In the genomic region with DNA sequence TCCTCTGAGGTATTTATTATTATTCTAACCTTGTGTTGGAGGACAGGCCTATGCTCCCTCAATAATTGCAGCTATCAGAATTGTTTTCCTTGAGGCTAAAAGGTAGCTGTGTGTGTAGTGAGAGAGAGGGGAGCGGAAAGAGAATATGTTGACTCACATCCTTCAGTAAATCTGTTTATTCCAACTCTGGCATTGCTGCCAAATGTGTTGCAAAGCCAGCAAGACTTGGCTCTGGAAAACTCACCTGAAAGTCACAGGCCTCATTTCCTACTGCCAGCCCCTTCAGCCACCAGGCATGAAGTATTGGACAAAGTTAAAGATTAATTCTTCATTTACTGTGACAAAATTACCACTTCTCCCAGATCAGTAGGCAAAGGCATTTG, we compare ENCODE assay signal across 21 cellular contexts. TPM values are rescaled to one million over a fixed set of nuclear protein-coding genes. Genes with fewer than 3 reads are reported as not detected.
DNase-seq lines count a peak whose midpoint lies in the region; ATAC-seq, FAIRE-seq and TF ChIP-seq lines count a peak whose summit lies in the region.
"Had no signal": no experiment of that assay in that cellular context is flagged by ENCODE, and none has a peak within 500 bp of the region (broad histone marks: within the 10 kb centered on the region; RNA-seq: fewer than 3 reads in every experiment).

No MANE protein-coding gene starts in this region.

- H3K27ac Mint-ChIP-seq in naive thymus-derived CD4-positive, alpha-beta T cell = no peak overlapping the region
- H3K27ac Mint-ChIP-seq in T-helper 2 cell treated with Interferon-gamma antibody and Interleukin-4, amounts not matched to agents 5 μg/mL and 100 μg/mL, for 36 hours = no peak overlapping the region
- H3K27ac Mint-ChIP-seq: activated CD4-positive, alpha-beta T cell treated with anti-CD3 and anti-CD28 coated beads, Interleukin-2, amount 10 ng/mL, durations not matched to agents 7 days and 5 days had no signal

- POLR2A ChIA-PET in naive thymus-derived CD4-positive, alpha-beta T cell (lab: Charles Lee) = no interaction called here

- no peak overlapping the region for H3K4me3 Mint-ChIP-seq in naive thymus-derived CD4-positive, alpha-beta T cell
- no peak overlapping the region for H3K4me3 Mint-ChIP-seq in T-helper 2 cell treated with Interferon-gamma antibody and Interleukin-4, amounts not matched to agents 5 μg/mL and 100 μg/mL, for 36 hours
- H3K4me3 Mint-ChIP-seq: activated CD4-positive, alpha-beta T cell treated with anti-CD3 and anti-CD28 coated beads, Interleukin-2, amount 10 ng/mL, durations not matched to agents 7 days and 5 days had no signal

- no peaks in the 10 kb centered on the region for H3K4me1 ChIP-seq in naive thymus-derived CD4-positive, alpha-beta T cell (ENCODE audit: control insufficient read depth in 2 of 2, insufficient read depth in 2 of 2, low read length in 2 of 2)
- H3K4me1 ChIP-seq: left ventricle myocardium inferior had no signal

- H3K4me3 ChIP-seq in astrocyte of the spinal cord (ENCODE audit: low read depth, low read length) = no peak overlapping the region
- H3K4me3 ChIP-seq in naive thymus-derived CD4-positive, alpha-beta T cell (ENCODE audit: low read length) = no peak overlapping the region
- H3K4me3 ChIP-seq: left ventricle myocardium inferior, smooth muscle cell, thoracic aorta had no signal

- intact Hi-C loops in naive thymus-derived CD4-positive, alpha-beta T cell (cut with micrococcal nuclease) = no loop called here

- H3K36me3 ChIP-seq in naive thymus-derived CD4-positive, alpha-beta T cell (ENCODE audit: control insufficient read depth in 2 of 3, insufficient read depth in 3 of 3, low read length in 3 of 3) = no peaks in the 10 kb centered on the region
- H3K36me3 ChIP-seq: brain microvascular endothelial cell, left ventricle myocardium inferior, thoracic aorta had no signal

- H3K27ac ChIP-seq in naive thymus-derived CD4-positive, alpha-beta T cell (ENCODE audit: low read depth, low read length) = no peak overlapping the region
- H3K27ac ChIP-seq: brain microvascular endothelial cell, left ventricle myocardium inferior, thoracic aorta had no signal

- peaks cover 0 to 3% (median 0%) of the 10 kb centered on the region in 11 donors for H3K9me3 Mint-ChIP-seq in naive thymus-derived CD4-positive, alpha-beta T cell
- no peaks in the 10 kb centered on the region for H3K9me3 Mint-ChIP-seq in T-helper 2 cell treated with Interferon-gamma antibody and Interleukin-4, amounts not matched to agents 5 μg/mL and 100 μg/mL, for 36 hours
- H3K9me3 Mint-ChIP-seq: activated CD4-positive, alpha-beta T cell treated with anti-CD3 and anti-CD28 coated beads, Interleukin-2, amount 10 ng/mL, durations not matched to agents 7 days and 5 days had no signal

- H3K9me3 ChIP-seq in naive thymus-derived CD4-positive, alpha-beta T cell (ENCODE audit: control insufficient read depth in 2 of 3, low read length in 3 of 3) = no peaks in the 10 kb centered on the region
- H3K9me3 ChIP-seq: left ventricle myocardium inferior, thoracic aorta had no signal

- TF ChIP-seq CTCF in astrocyte of the spinal cord (IDR thresholded peaks at IDR 0.05; ENCODE audit: low read depth, low read length) = no peak

- H3K36me3 Mint-ChIP-seq in naive thymus-derived CD4-positive, alpha-beta T cell = no peaks in the 10 kb centered on the region
- H3K36me3 Mint-ChIP-seq in T-helper 2 cell treated with Interferon-gamma antibody and Interleukin-4, amounts not matched to agents 5 μg/mL and 100 μg/mL, for 36 hours (ENCODE audit: low read depth) = no peaks in the 10 kb centered on the region

- FAIRE-seq in RCC 7860 (lab: Jason Lieb, UNC) = no peak
- FAIRE-seq: TTC549 had no signal

- H3K4me1 Mint-ChIP-seq in naive thymus-derived CD4-positive, alpha-beta T cell = peaks cover 0 to 9% (median 0%) of the 10 kb centered on the region in 7 donors
- H3K4me1 Mint-ChIP-seq in T-helper 2 cell treated with Interferon-gamma antibody and Interleukin-4, amounts not matched to agents 5 μg/mL and 100 μg/mL, for 36 hours (ENCODE audit: low read depth) = peaks cover 21% of the 10 kb centered on the region

- H3K27me3 ChIP-seq in naive thymus-derived CD4-positive, alpha-beta T cell (ENCODE audit: control insufficient read depth in 2 of 2, insufficient read depth in 2 of 2, low read length in 2 of 2) = no peaks in the 10 kb centered on the region
- H3K27me3 ChIP-seq: brain microvascular endothelial cell had no signal

- DNase-seq in DMS53 treated with DMSO at 0.1 percent for 48 hours (lab: John Stamatoyannopoulos, UW; ENCODE audit: unreplicated experiment) (peak; percentile 82), NCI-H2081 (lab: John Stamatoyannopoulos, UW) (peak; percentile 47 to 83), astrocyte of the spinal cord (ENCODE audit: low read depth, low spot score) (peak; percentile 26), left kidney (ENCODE audit: low read depth, low spot score) (peak; percentile 3), RCC 7860 (ENCODE audit: low spot score) (no peak), RPMI8226 (no peak)
- DNase-seq in naive thymus-derived CD4-positive, alpha-beta T cell = no peak
- DNase-seq in T-helper 2 cell treated with Interferon-gamma antibody and Interleukin-4, amounts not matched to agents 5 μg/mL and 100 μg/mL, for 36 hours (ENCODE audit: low spot score) = no peak
- DNase-seq: activated CD4-positive, alpha-beta T cell treated with anti-CD3 and anti-CD28 coated beads, Interleukin-2, amount 10 ng/mL, durations not matched to agents 7 days and 5 days; activated naive CD4-positive, alpha-beta T cell treated with anti-CD3 and anti-CD28 coated beads, Interleukin-2, amount 50 U/mL, for 16 hours; activated T-cell treated with anti-CD3 and anti-CD28 coated beads for 4 hours; brain microvascular endothelial cell; effector memory CD4-positive, alpha-beta T cell; HCEC 1CT; left ventricle myocardium inferior had no signal

- CTCF ChIA-PET in naive thymus-derived CD4-positive, alpha-beta T cell (lab: Charles Lee) = no interaction called here

- no peak for ATAC-seq in naive thymus-derived CD4-positive, alpha-beta T cell

- in situ Hi-C loops in astrocyte of the spinal cord (cut with HindIII; ENCODE audit: low sequenced_read_pairs) = no loop called here

- H3K27me3 Mint-ChIP-seq in naive thymus-derived CD4-positive, alpha-beta T cell = peaks cover 2 to 12% (median 7%) of the 10 kb centered on the region in 5 donors
- H3K27me3 Mint-ChIP-seq in T-helper 2 cell treated with Interferon-gamma antibody and Interleukin-4, amounts not matched to agents 5 μg/mL and 100 μg/mL, for 36 hours (ENCODE audit: low read depth) = peaks cover 9% of the 10 kb centered on the region
- H3K27me3 Mint-ChIP-seq: activated CD4-positive, alpha-beta T cell treated with anti-CD3 and anti-CD28 coated beads, Interleukin-2, amount 10 ng/mL, durations not matched to agents 7 days and 5 days had no signal

RNA-seq across cellular contexts. Expression of gene CA10, which starts 9.6 kb away (rescaled TPM):
- not detected for total RNA-seq in naive thymus-derived CD4-positive, alpha-beta T cell
- polyA plus RNA-seq in naive thymus-derived CD4-positive, alpha-beta T cell = not detected
- total RNA-seq: activated CD4-positive, alpha-beta T cell treated with anti-CD3 and anti-CD28 coated beads, Interleukin-2, amount 10 ng/mL, durations not matched to agents 7 days and 5 days; left ventricle myocardium inferior; myocyte; OCI-LY7; posterior vena cava; thoracic aorta had no signal
- polyA plus RNA-seq: smooth muscle cell had no signal

Comparison
In these comparisons a context has a peak if more than half of its experiments do, and no peak if none do; other contexts are left out.
1. DNase-seq: peak in DMS53 treated with DMSO at 0.1 percent for 48 hours (single experiment), NCI-H2081 (2 of 2), astrocyte of the spinal cord (single experiment) and left kidney (single experiment); none in naive thymus-derived CD4-positive, alpha-beta T cell (0 of 9), RCC 7860 (single experiment), T-helper 2 cell treated with Interferon-gamma antibody and Interleukin-4, amounts not matched to agents 5 μg/mL and 100 μg/mL, for 36 hours (single experiment) and RPMI8226 (single experiment).